Comparison of ENCODE assay signal across 16 cellular contexts in genomic region chr12:94732367-94732990, GRCh38.
DNase-seq lines count a peak whose midpoint lies in the region; ATAC-seq, FAIRE-seq and TF ChIP-seq lines count a peak whose summit lies in the region.
"Had no signal": no experiment of that assay in that cellular context is flagged by ENCODE, and none has a peak within 500 bp of the region (broad histone marks: within the 10 kb centered on the region; RNA-seq: fewer than 3 reads in every experiment).

No MANE protein-coding gene starts in this region.

- H3K9me3 ChIP-seq in cardiac muscle cell (ENCODE audit: low read depth) (no peaks in the 10 kb centered on the region), right atrium auricular region (no peaks in the 10 kb centered on the region), K562 (replicated peaks; ENCODE audit: control insufficient read depth, insufficient read depth, low read depth, low read length) (no peaks in the 10 kb centered on the region)

- no peak overlapping the region for H2AFZ ChIP-seq in K562 (ENCODE audit: low read depth, low read length)

- TF ChIP-seq RAD21 in K562 (CRISPR knock-in tag; conservative IDR thresholded peaks at IDR 0.05 in 1 of 2, IDR thresholded peaks at IDR 0.05 in 1 of 2): no peak

- H3K27me3 ChIP-seq in cardiac muscle cell: no peaks in the 10 kb centered on the region
- H3K27me3 ChIP-seq in right atrium auricular region: no peaks in the 10 kb centered on the region
- H3K27me3 ChIP-seq in K562 (ENCODE audit: control insufficient read depth in 2 of 2, insufficient read depth in 2 of 2, low read length in 2 of 2): peaks cover 0 to 28% of the 10 kb centered on the region in 2 experiments; a peak in 4 of 5 replicates

- in situ Hi-C loops in K562 (cut with MboI): no loop called here

- peak overlapping the region; percentile 16 for H3K27ac ChIP-seq in cardiac muscle cell
- H3K27ac ChIP-seq in right atrium auricular region: no peak overlapping the region
- H3K27ac ChIP-seq in K562 (ENCODE audit: extremely low read depth, low read depth, low read length): no peak overlapping the region

- no peaks in the 10 kb centered on the region for H3K9me1 ChIP-seq in K562 (ENCODE audit: control insufficient read depth, insufficient read depth, low read length)

- no peak overlapping the region for H3K4me2 ChIP-seq in K562 (ENCODE audit: insufficient read depth, low read length)

- DNase-seq in cardiac muscle cell (ENCODE audit: low read depth in 1 of 2, low spot score in 1 of 2): no peak
- no peak for DNase-seq in right atrium auricular region (ENCODE audit: low spot score)
- DNase-seq in K562 (ENCODE audit: extremely low read depth in 1 of 4, low spot score in 3 of 4): no peak
- peak; percentile 29 for DNase-seq in islet precursor cell
- DNase-seq in putamen (ENCODE audit: low spot score): peak; percentile 19
- DNase-seq in GM19239 (ENCODE audit: insufficient read length, low spot score): no peak
- DNase-seq: 8988T; CD4-positive, alpha-beta memory T cell; DMS79 treated with DMSO at 0.1 percent for 48 hours; GOT3; NCI-H1105; NCI-H187 treated with DMSO at 0.1 percent for 48 hours; NCI-H526 treated with DMSO at 0.1 percent for 48 hours; OCI-M1 had no signal

- POLR2A ChIA-PET in K562 (lab: Yijun Ruan, JAX): no interaction called here

- no TSS peak for BruUV-seq in K562 (replicated peaks; lab: Mats Ljungman, UMichigan)

- no peaks in the 10 kb centered on the region; the same call in 1 of the 2 replicates for H4K20me1 ChIP-seq in K562 (replicated peaks; ENCODE audit: control insufficient read depth, insufficient read depth, low read length)

- no peak overlapping the region for H3K9ac ChIP-seq in K562 (ENCODE audit: insufficient read depth in 1 of 2, low read depth in 2 of 2, low read length in 2 of 2)

- ATAC-seq in K562 (no peak), GM18909 (IDR thresholded peaks at IDR 0.05; ENCODE audit: poor library complexity, unreplicated experiment) (no peak), HG02610 (IDR thresholded peaks at IDR 0.05; ENCODE audit: unreplicated experiment) (no peak)

- intact Hi-C loops in K562 (cut with micrococcal nuclease): no loop called here

- 5% methylated on average over 13 of the region's 13 CpGs for WGBS in K562 (ENCODE audit: insufficient coverage, low coverage, missing lambda C conversion rate)

- TF ChIP-seq CTCF in cardiac muscle cell (IDR thresholded peaks at IDR 0.05; ENCODE audit: low read depth, low read length) (no peak), right atrium auricular region (IDR thresholded peaks at IDR 0.05) (no peak), K562 (IDR thresholded peaks at IDR 0.05 in 2 of 3, conservative IDR thresholded peaks at IDR 0.05 in 1 of 3; ENCODE audit: insufficient read depth in 2 of 3, low read depth in 1 of 3, low read length in 3 of 3) (no peak)

- TF ChIP-seq POLR2A in K562 (conservative IDR thresholded peaks at IDR 0.05): no peak

- H3K79me2 ChIP-seq in K562 (ENCODE audit: control insufficient read depth, insufficient read depth, low read length): no peaks in the 10 kb centered on the region

- H3K4me3 ChIP-seq in cardiac muscle cell (no peak overlapping the region), right atrium auricular region (no peak overlapping the region), K562 (no peak overlapping the region)

- H3K36me3 ChIP-seq in cardiac muscle cell (no peaks in the 10 kb centered on the region), right atrium auricular region (no peaks in the 10 kb centered on the region), K562 (ENCODE audit: control insufficient read depth, insufficient read depth, low read length) (no peaks in the 10 kb centered on the region)

- FAIRE-seq in K562 (lab: Jason Lieb, UNC): no peak
- no peak for FAIRE-seq in GM19239 (lab: Jason Lieb, UNC)

- no peak for TF ChIP-seq EP300 in K562 (IDR thresholded peaks at IDR 0.05; ENCODE audit: low read length)

- H3K4me1 ChIP-seq in cardiac muscle cell (ENCODE audit: low read depth) (peaks cover 7% of the 10 kb centered on the region), right atrium auricular region (peaks cover 0 to 7% of the 10 kb centered on the region in 2 donors), K562 (replicated peaks in 1 of 2; ENCODE audit: control insufficient read depth in 2 of 2, insufficient read depth in 2 of 2, low read length in 2 of 2) (no peaks in the 10 kb centered on the region)

- CTCF ChIA-PET in K562 (lab: Yijun Ruan, JAX; ENCODE audit: low intra/inter-chr PET ratio): no interaction called here

TF ChIP-seq in K562, 482 proteins besides CTCF, POLR2A, EP300 and RAD21:
- TF ChIP-seq RCOR1 (IDR thresholded peaks at IDR 0.05; ENCODE audit: borderline replicate concordance in 1 of 2, low read depth in 2 of 2, low read length in 2 of 2): no peak
- TF ChIP-seq ELF1 (tag; IDR thresholded peaks at IDR 0.05): no peak
- 0 out of 2 replicates have a peak, but pooled peaks have one; percentile 39 for TF ChIP-seq CEBPB (tag; IDR thresholded peaks at IDR 0.05)
- TF ChIP-seq CEBPG (CRISPR knock-in tag; IDR thresholded peaks at IDR 0.05): no peak
- 0 out of 4 replicates have a peak, but pooled peaks have one; percentile 24 to 38 for TF ChIP-seq CEBPG (tag; conservative IDR thresholded peaks at IDR 0.05 in 1 of 2, IDR thresholded peaks at IDR 0.05 in 1 of 2)
- no peak for TF ChIP-seq SNIP1 (IDR thresholded peaks at IDR 0.05; ENCODE audit: low read depth)

Comparison
In these comparisons a context has a peak if more than half of its experiments do, and no peak if none do; other contexts are left out.
1. DNase-seq: peak in islet precursor cell (single experiment) and putamen (single experiment); none in cardiac muscle cell (0 of 2), right atrium auricular region (single experiment), K562 (0 of 4) and GM19239 (single experiment).